Comparison of ENCODE assay signal across 25 cellular contexts in the genomic region with DNA sequence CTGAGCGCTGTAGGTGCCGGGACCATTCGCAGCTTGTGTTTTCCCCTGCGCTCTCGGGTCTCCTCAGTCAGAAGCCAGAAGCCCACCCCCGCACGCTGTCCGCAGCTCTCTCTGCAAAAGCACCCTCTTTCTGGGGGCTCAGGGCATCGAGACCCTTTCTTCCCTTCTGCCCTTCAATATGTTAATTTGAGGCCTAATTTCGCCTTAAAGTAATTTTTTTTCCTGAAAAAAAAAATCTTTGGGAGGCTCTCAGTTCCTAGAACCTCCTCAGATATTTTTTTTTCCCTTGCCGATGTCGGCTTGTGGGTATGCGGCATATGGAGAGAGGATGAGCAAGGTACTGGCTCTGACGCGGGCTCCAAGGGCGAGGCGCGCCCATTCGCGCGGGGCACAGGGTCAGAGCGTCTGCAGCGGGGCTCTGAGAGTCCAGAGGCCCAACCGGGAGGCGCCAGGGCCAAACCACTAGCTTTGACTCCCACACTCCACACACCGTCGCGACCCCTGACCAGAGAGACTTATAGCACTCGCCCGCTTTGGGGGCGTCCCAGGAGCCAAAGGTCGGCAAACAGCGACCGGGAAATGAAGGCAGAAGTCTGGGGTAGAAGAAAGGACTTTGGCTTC. TPM values are rescaled to one million over a fixed set of nuclear protein-coding genes. Genes with fewer than 3 reads are reported as not detected.
DNase-seq lines count a peak whose midpoint lies in the region; ATAC-seq and TF ChIP-seq lines count a peak whose summit lies in the region.
"Had no signal": no experiment of that assay in that cellular context is flagged by ENCODE, and none has a peak within 500 bp of the region (broad histone marks: within the 10 kb centered on the region; RNA-seq: fewer than 3 reads in every experiment).

No MANE protein-coding gene starts in this region.

- H3K27ac Mint-ChIP-seq in activated naive CD8-positive, alpha-beta T cell treated with anti-CD3 and anti-CD28 coated beads, Interleukin-2, amount 50 U/mL, for 24 hours = no peak overlapping the region
- H3K27ac Mint-ChIP-seq in activated naive CD8-positive, alpha-beta T cell treated with anti-CD3 and anti-CD28 coated beads for 36 hours = no peak overlapping the region
- no peak overlapping the region for H3K27ac Mint-ChIP-seq in GM23338
- no peak overlapping the region for H3K27ac Mint-ChIP-seq in brain
- H3K27ac Mint-ChIP-seq in neural crest cell (ENCODE audit: unreplicated experiment) = no peak overlapping the region
- H3K27ac Mint-ChIP-seq: stimulated activated effector memory CD8-positive, alpha-beta T cell treated with anti-CD3 and anti-CD28 coated beads, Interleukin-12 subunit alpha, Interleukin-12 subunit beta, amount 100 ng/mL, for 72 hours had no signal

- no peaks in the 10 kb centered on the region for H3K9me2 ChIP-seq in GM23338 (ENCODE audit: insufficient read depth)

- H3K36me3 ChIP-seq in GM23338 (ENCODE audit: insufficient read depth) = no peaks in the 10 kb centered on the region
- H3K36me3 ChIP-seq: gastroesophageal sphincter, prostate gland, sigmoid colon, upper lobe of left lung, WERI-Rb-1 had no signal

- H3K4me3 Mint-ChIP-seq in activated naive CD8-positive, alpha-beta T cell treated with anti-CD3 and anti-CD28 coated beads, Interleukin-2, amount 50 U/mL, for 24 hours = no peak overlapping the region
- no peak overlapping the region for H3K4me3 Mint-ChIP-seq in activated naive CD8-positive, alpha-beta T cell treated with anti-CD3 and anti-CD28 coated beads for 36 hours
- H3K4me3 Mint-ChIP-seq in GM23338 (peak overlapping the region; percentile 55), brain (peak overlapping the region in 3 of 5 experiments; percentile 49 to 78 (median 69)), neural crest cell (peak overlapping the region; percentile 22)
- H3K4me3 Mint-ChIP-seq: stimulated activated effector memory CD8-positive, alpha-beta T cell treated with anti-CD3 and anti-CD28 coated beads, Interleukin-12 subunit alpha, Interleukin-12 subunit beta, amount 100 ng/mL, for 72 hours had no signal

- H3K4me1 ChIP-seq in GM23338 (ENCODE audit: insufficient read depth) = peaks cover 83% of the 10 kb centered on the region

- peaks cover 51% of the 10 kb centered on the region for H4K20me1 ChIP-seq in GM23338 (replicated peaks; ENCODE audit: insufficient read depth)

- POLR2A ChIA-PET in RWPE1 (lab: Yijun Ruan, JAX; ENCODE audit: low non-redundant PET) = no interaction called here

- H2AFZ ChIP-seq in GM23338 = no peak overlapping the region

- no peaks in the 10 kb centered on the region for H3K79me2 ChIP-seq in GM23338 (replicated peaks; ENCODE audit: insufficient read depth)

- H3F3A ChIP-seq in GM23338 (replicated peaks; ENCODE audit: low read depth) = peaks cover 55% of the 10 kb centered on the region

- H3K4me3 ChIP-seq in GM23338 = peak overlapping the region; percentile 45
- H3K4me3 ChIP-seq: gastroesophageal sphincter, prostate gland, sigmoid colon, upper lobe of left lung had no signal

- ATAC-seq in activated naive CD8-positive, alpha-beta T cell treated with anti-CD3 and anti-CD28 coated beads, Interleukin-2, amount 50 U/mL, for 24 hours = no peak
- ATAC-seq in GM23338 = peak; percentile 9
- ATAC-seq: activated naive CD4-positive, alpha-beta T cell treated with anti-CD3 and anti-CD28 coated beads, Interleukin-2, amount 50 U/mL, for 72 hours; gastroesophageal sphincter; left lobe of liver; stimulated activated effector memory CD8-positive, alpha-beta T cell treated with anti-CD3 and anti-CD28 coated beads, Interleukin-12 subunit alpha, Interleukin-12 subunit beta, amount 100 ng/mL, for 72 hours had no signal

- peak; percentile 1 for DNase-seq in activated naive CD8-positive, alpha-beta T cell treated with anti-CD3 and anti-CD28 coated beads, Interleukin-2, amount 50 U/mL, for 24 hours
- DNase-seq in activated naive CD8-positive, alpha-beta T cell treated with anti-CD3 and anti-CD28 coated beads for 36 hours = no peak
- DNase-seq in GM23338 (ENCODE audit: low spot score) (no peak), neural crest cell (ENCODE audit: low read depth, low spot score) (no peak), DMS153 treated with DMSO at 0.1 percent for 48 hours (lab: John Stamatoyannopoulos, UW; ENCODE audit: unreplicated experiment) (no peak), RWPE1 (ENCODE audit: low spot score) (no peak)
- DNase-seq: anterior cingulate cortex, hippocampal formation, mesenchymal stem cell, NCI-H1048, NCI-H2107, nucleus accumbens, SHP77 treated with DMSO at 0.1 percent for 48 hours, sigmoid colon, T1000, WERI-Rb-1 had no signal

- H3K27me3 Mint-ChIP-seq in activated naive CD8-positive, alpha-beta T cell treated with anti-CD3 and anti-CD28 coated beads, Interleukin-2, amount 50 U/mL, for 24 hours = peaks cover 89% of the 10 kb centered on the region
- peaks cover 95% of the 10 kb centered on the region for H3K27me3 Mint-ChIP-seq in activated naive CD8-positive, alpha-beta T cell treated with anti-CD3 and anti-CD28 coated beads for 36 hours
- H3K27me3 Mint-ChIP-seq in GM23338 (ENCODE audit: insufficient read depth, low read depth, poor library complexity) (peaks cover 98% of the 10 kb centered on the region), brain (peaks cover 99% of the 10 kb centered on the region), neural crest cell (ENCODE audit: low read depth) (peaks cover 99% of the 10 kb centered on the region)

- peaks cover 8% of the 10 kb centered on the region for H3K9me3 Mint-ChIP-seq in activated naive CD8-positive, alpha-beta T cell treated with anti-CD3 and anti-CD28 coated beads, Interleukin-2, amount 50 U/mL, for 24 hours
- H3K9me3 Mint-ChIP-seq in activated naive CD8-positive, alpha-beta T cell treated with anti-CD3 and anti-CD28 coated beads for 36 hours = peaks cover 8% of the 10 kb centered on the region
- peaks cover 3% of the 10 kb centered on the region; the same call in 1 of the 3 replicates for H3K9me3 Mint-ChIP-seq in GM23338
- H3K9me3 Mint-ChIP-seq in brain = peaks cover 0 to 10% (median 1%) of the 10 kb centered on the region in 5 experiments
- no peaks in the 10 kb centered on the region for H3K9me3 Mint-ChIP-seq in neural crest cell
- H3K9me3 Mint-ChIP-seq: stimulated activated effector memory CD8-positive, alpha-beta T cell treated with anti-CD3 and anti-CD28 coated beads, Interleukin-12 subunit alpha, Interleukin-12 subunit beta, amount 100 ng/mL, for 72 hours had no signal

- H3K4me2 ChIP-seq in GM23338 = peak overlapping the region; percentile 76
- H3K4me2 ChIP-seq: BLaER1 treated with 17β-estradiol and CSF1 and Interleukin-3, amounts not matched to agents 10 nM and 100 nM had no signal

- CTCF ChIA-PET in RWPE1 (lab: Yijun Ruan, JAX) = interaction anchor here (0.7 to 1.2 kb wide), 3 partner anchors 19 to 259 kb away, joined by 3 to 11 read pairs (median 4); no protein-coding TSS in a partner anchor

- H3K4me1 Mint-ChIP-seq in activated naive CD8-positive, alpha-beta T cell treated with anti-CD3 and anti-CD28 coated beads, Interleukin-2, amount 50 U/mL, for 24 hours = peaks cover 54% of the 10 kb centered on the region
- peaks cover 52% of the 10 kb centered on the region for H3K4me1 Mint-ChIP-seq in activated naive CD8-positive, alpha-beta T cell treated with anti-CD3 and anti-CD28 coated beads for 36 hours
- H3K4me1 Mint-ChIP-seq in GM23338 (peaks cover 64% of the 10 kb centered on the region), brain (peaks cover 38% of the 10 kb centered on the region), neural crest cell (peaks cover 16% of the 10 kb centered on the region)

- TF ChIP-seq CTCF in GM23338 (conservative IDR thresholded peaks at IDR 0.05; ENCODE audit: low read depth in 2 of 2) = no peak
- no peak for TF ChIP-seq CTCF in brain (conservative IDR thresholded peaks at IDR 0.05)
- no peak for TF ChIP-seq CTCF in neural crest cell (conservative IDR thresholded peaks at IDR 0.05)
- TF ChIP-seq CTCF in RWPE1 (conservative IDR thresholded peaks at IDR 0.05; ENCODE audit: low read depth) = no peak

- H3K27ac ChIP-seq in GM23338 (ENCODE audit: low read depth) = no peak overlapping the region
- H3K27ac ChIP-seq in RWPE1 = no peak overlapping the region
- H3K27ac ChIP-seq: BLaER1 treated with 17β-estradiol and CSF1 and Interleukin-3, amounts not matched to agents 10 nM and 100 nM; gastroesophageal sphincter; prostate gland; sigmoid colon; upper lobe of left lung; WERI-Rb-1 had no signal

- peaks cover 100% of the 10 kb centered on the region for H3K27me3 ChIP-seq in GM23338 (ENCODE audit: insufficient read depth)

- H3K36me3 Mint-ChIP-seq in activated naive CD8-positive, alpha-beta T cell treated with anti-CD3 and anti-CD28 coated beads, Interleukin-2, amount 50 U/mL, for 24 hours (ENCODE audit: low read depth) = no peaks in the 10 kb centered on the region
- peaks cover 4% of the 10 kb centered on the region for H3K36me3 Mint-ChIP-seq in activated naive CD8-positive, alpha-beta T cell treated with anti-CD3 and anti-CD28 coated beads for 36 hours
- H3K36me3 Mint-ChIP-seq in GM23338 (ENCODE audit: low read depth) = no peaks in the 10 kb centered on the region
- H3K36me3 Mint-ChIP-seq in brain = no peaks in the 10 kb centered on the region
- no peaks in the 10 kb centered on the region for H3K36me3 Mint-ChIP-seq in neural crest cell (ENCODE audit: low read depth)

RNA-seq across cellular contexts. Expression of gene PRDM13, which starts 0.9 kb away (rescaled TPM):
- total RNA-seq in activated naive CD8-positive, alpha-beta T cell treated with anti-CD3 and anti-CD28 coated beads for 36 hours = under 1 TPM in 1 of 2 experiments, not detected in 1; 0.10 TPM
- 0.10 and 0.27 TPM in 2 replicates for total RNA-seq in GM23338 (2014; rRNA removed; shearing (Covaris generic))
- polyA plus RNA-seq in GM23338 (2016; fragmentation: Nextera tagmentation; extraction: Ambion mirVana) (0.08 TPM in 1 of 2 replicates, not detected in the other), brain (ENCODE audit: insufficient read depth, low read depth, low replicate concordance) (2.5 TPM)
- 0.09 and 0.14 TPM in 2 replicates for total RNA-seq in neural crest cell
- total RNA-seq: activated naive CD4-positive, alpha-beta T cell treated with anti-CD3 and anti-CD28 coated beads, Interleukin-2, amount 50 U/mL, for 72 hours; gastroesophageal sphincter; left lobe of liver; sigmoid colon; upper lobe of left lung had no signal
- polyA plus RNA-seq: AG04450, sigmoid colon had no signal

RNA-seq across cellular contexts. Expression of gene CCNC, which starts 39.1 kb away (rescaled TPM):
- 10 to 100 TPM; 77.3 to 80.5 TPM for total RNA-seq in activated naive CD8-positive, alpha-beta T cell treated with anti-CD3 and anti-CD28 coated beads for 36 hours
- total RNA-seq in GM23338 (2014; rRNA removed; shearing (Covaris generic)) = 143 and 175 TPM in 2 replicates
- 96.7 and 108 TPM in 2 replicates for polyA plus RNA-seq in GM23338 (2016; fragmentation: Nextera tagmentation; extraction: Ambion mirVana)
- polyA plus RNA-seq in brain (ENCODE audit: insufficient read depth, low read depth, low replicate concordance) = 18.6 TPM
- total RNA-seq in neural crest cell = 45.5 and 56.4 TPM in 2 replicates

Comparison
In these comparisons a context has a peak if more than half of its experiments do, and no peak if none do; other contexts are left out.
1. H3K4me3 Mint-ChIP-seq: peak in GM23338 (single experiment), brain (3 of 5) and neural crest cell (single experiment); none in activated naive CD8-positive, alpha-beta T cell treated with anti-CD3 and anti-CD28 coated beads, Interleukin-2, amount 50 U/mL, for 24 hours (single experiment) and activated naive CD8-positive, alpha-beta T cell treated with anti-CD3 and anti-CD28 coated beads for 36 hours (single experiment).